19 cellular contexts compared by ENCODE assay signal in genomic region chr17:79939755-79940154, GRCh38.
DNase-seq lines count a peak whose midpoint lies in the region; ATAC-seq and TF ChIP-seq lines count a peak whose summit lies in the region.
"Had no signal": no experiment of that assay in that cellular context is flagged by ENCODE, and none has a peak within 500 bp of the region (broad histone marks: within the 10 kb centered on the region; RNA-seq: fewer than 3 reads in every experiment).

No MANE protein-coding gene starts in this region.

- no peaks in the 10 kb centered on the region for H3K9me3 Mint-ChIP-seq in CD8-positive, alpha-beta T cell

- TF ChIP-seq EP300 in esophagus muscularis mucosa (IDR thresholded peaks at IDR 0.05): no peak

- H3K36me3 Mint-ChIP-seq in CD8-positive, alpha-beta T cell: no peaks in the 10 kb centered on the region
- H3K36me3 Mint-ChIP-seq: CD14-positive monocyte had no signal

- CTCF ChIA-PET in CD8-positive, alpha-beta T cell (lab: Charles Lee): interaction anchor here (1.8 kb wide), 1 partner anchor 31 kb away, joined by 4 read pairs; no protein-coding TSS in a partner anchor

- H3K4me3 ChIP-seq in heart right ventricle (no peak overlapping the region), spleen (no peak overlapping the region), esophagus muscularis mucosa (no peak overlapping the region)
- H3K4me3 ChIP-seq in CD8-positive, alpha-beta T cell (ENCODE audit: low read depth, low read length): no peak overlapping the region
- H3K4me3 ChIP-seq: MG63 had no signal

- H3K27ac ChIP-seq in heart right ventricle (no peak overlapping the region), spleen (no peak overlapping the region), esophagus muscularis mucosa (replicated peaks in 1 of 4) (no peak overlapping the region)
- no peak overlapping the region for H3K27ac ChIP-seq in CD8-positive, alpha-beta T cell (ENCODE audit: low read depth, low read length)

- H3K27me3 ChIP-seq in heart right ventricle: no peaks in the 10 kb centered on the region
- no peaks in the 10 kb centered on the region for H3K27me3 ChIP-seq in CD8-positive, alpha-beta T cell (ENCODE audit: insufficient read depth, low read length)
- peaks cover 0 to 24% (median 0%) of the 10 kb centered on the region in 7 donors for H3K27me3 ChIP-seq in spleen (replicated peaks in 1 of 7)
- no peaks in the 10 kb centered on the region for H3K27me3 ChIP-seq in esophagus muscularis mucosa
- H3K27me3 ChIP-seq: MG63 had no signal

- H3K36me3 ChIP-seq in heart right ventricle (peaks cover 0 to 54% (median 4%) of the 10 kb centered on the region in 9 donors), spleen (peaks cover 0 to 62% (median 9%) of the 10 kb centered on the region in 6 donors), esophagus muscularis mucosa (peaks cover 16 to 63% (median 49%) of the 10 kb centered on the region in 4 donors)
- no peaks in the 10 kb centered on the region for H3K36me3 ChIP-seq in CD8-positive, alpha-beta T cell (ENCODE audit: insufficient read depth, low read length)

- TF ChIP-seq CTCF in heart right ventricle (IDR thresholded peaks at IDR 0.05) (no peak), spleen (IDR thresholded peaks at IDR 0.05 in 8 of 11, conservative IDR thresholded peaks at IDR 0.05 in 3 of 11) (no peak), esophagus muscularis mucosa (IDR thresholded peaks at IDR 0.05) (no peak)
- TF ChIP-seq CTCF in CD8-positive, alpha-beta T cell (IDR thresholded peaks at IDR 0.05): no peak

- no peak overlapping the region for H3K4me3 Mint-ChIP-seq in CD8-positive, alpha-beta T cell
- H3K4me3 Mint-ChIP-seq: CD14-positive monocyte had no signal

- ATAC-seq in left cardiac atrium (no peak), heart right ventricle (no peak), SK-N-SH treated with all-trans-retinoic acid at 6 μM for 48 hours (no peak), GM19452 (IDR thresholded peaks at IDR 0.05; ENCODE audit: unreplicated experiment) (no peak)
- no peak for ATAC-seq in CD8-positive, alpha-beta T cell

- H3K27me3 Mint-ChIP-seq in CD8-positive, alpha-beta T cell (ENCODE audit: low read depth): peaks cover 2% of the 10 kb centered on the region

- POLR2A ChIA-PET in CD8-positive, alpha-beta T cell (lab: Charles Lee): no interaction called here

- TF ChIP-seq POLR2A in spleen (IDR thresholded peaks at IDR 0.05) (no peak), esophagus muscularis mucosa (IDR thresholded peaks at IDR 0.05; ENCODE audit: low read depth) (no peak)

- H3K27ac Mint-ChIP-seq in CD8-positive, alpha-beta T cell: peak overlapping the region; percentile 62

- DNase-seq in left cardiac atrium (peak; percentile 2), heart right ventricle (no peak), epidermal melanocyte (ENCODE audit: insufficient read length, low spot score) (peak; percentile 16), spleen (peak; percentile 39), esophagus muscularis mucosa (ENCODE audit: extremely low spot score) (no peak)
- no peak for DNase-seq in CD8-positive, alpha-beta T cell
- DNase-seq: COR-L47, DMS 273 treated with DMSO at 0.1 percent for 48 hours, GDM1, Kasumi-1, MG63, NCI-H1048, NCI-H1436, NCI-H1930, NCI-H226, NCI-H524 had no signal

- H3K4me1 ChIP-seq in heart right ventricle (peaks cover 0 to 18% (median 7%) of the 10 kb centered on the region in 9 donors), spleen (peaks cover 2 to 36% (median 25%) of the 10 kb centered on the region in 6 donors), esophagus muscularis mucosa (peaks cover 0 to 12% (median 8%) of the 10 kb centered on the region in 4 donors)
- H3K4me1 ChIP-seq in CD8-positive, alpha-beta T cell (ENCODE audit: insufficient read depth, low read length): peaks cover 44% of the 10 kb centered on the region

- H3K9me3 ChIP-seq in heart right ventricle (no peaks in the 10 kb centered on the region), spleen (no peaks in the 10 kb centered on the region), esophagus muscularis mucosa (no peaks in the 10 kb centered on the region)
- no peaks in the 10 kb centered on the region for H3K9me3 ChIP-seq in CD8-positive, alpha-beta T cell (ENCODE audit: low read length)
- H3K9me3 ChIP-seq: MG63 had no signal

- WGBS in heart right ventricle, 2 donors: 93 to 95% methylated on average over 12 of the region's 12 CpGs
- 93 to 96% (median 94%) methylated on average over 12 of the region's 12 CpGs for WGBS in spleen, 5 donors
- 95% methylated on average over 12 of the region's 12 CpGs for WGBS in esophagus muscularis mucosa

- peaks cover 45% of the 10 kb centered on the region for H3K4me1 Mint-ChIP-seq in CD8-positive, alpha-beta T cell (ENCODE audit: low read depth)

- intact Hi-C loops in left cardiac atrium (cut with DNase I) (no loop called here), heart right ventricle (cut with DNase I) (no loop called here), spleen (cut with DNase I; ENCODE audit: low total_unique reads) (no loop called here), esophagus muscularis mucosa (cut with DNase I) (no loop called here)
- intact Hi-C loops in CD8-positive, alpha-beta T cell (cut with DNase I, micrococcal nuclease): no loop called here

TF ChIP-seq in SK-N-SH treated with all-trans-retinoic acid at 6 μM for 48 hours, 23 proteins besides CTCF, POLR2A, EP300 and RAD21 (continues in another document):
- no peak for TF ChIP-seq GLIS3 (CRISPR knock-in tag; IDR thresholded peaks at IDR 0.05)
- no peak for TF ChIP-seq ISL1 (CRISPR knock-in tag; IDR thresholded peaks at IDR 0.05)
- no peak for TF ChIP-seq PPARA (CRISPR knock-in tag; IDR thresholded peaks at IDR 0.05; ENCODE audit: borderline replicate concordance)
- TF ChIP-seq ZFP30 (CRISPR knock-in tag; IDR thresholded peaks at IDR 0.05): no peak
- no peak for TF ChIP-seq BACH2 (CRISPR knock-in tag; IDR thresholded peaks at IDR 0.05; ENCODE audit: borderline replicate concordance)
- TF ChIP-seq PATZ1 (CRISPR knock-in tag; IDR thresholded peaks at IDR 0.05; ENCODE audit: borderline replicate concordance): no peak
- no peak for TF ChIP-seq ZC3H10 (CRISPR knock-in tag; IDR thresholded peaks at IDR 0.05)
- no peak for TF ChIP-seq ZNF8 (CRISPR knock-in tag; IDR thresholded peaks at IDR 0.05)
- TF ChIP-seq RARB (CRISPR knock-in tag; IDR thresholded peaks at IDR 0.05): no peak
- no peak for TF ChIP-seq TSHZ2 (CRISPR knock-in tag; IDR thresholded peaks at IDR 0.05)
- TF ChIP-seq POU6F1 (CRISPR knock-in tag; IDR thresholded peaks at IDR 0.05; ENCODE audit: borderline replicate concordance, low read depth): no peak
- no peak for TF ChIP-seq ZFP3 (CRISPR knock-in tag; IDR thresholded peaks at IDR 0.05)
- TF ChIP-seq ZNF70 (CRISPR knock-in tag; IDR thresholded peaks at IDR 0.05): no peak
- TF ChIP-seq ARNTL (CRISPR knock-in tag; IDR thresholded peaks at IDR 0.05; ENCODE audit: borderline replicate concordance, low read depth): no peak

Comparison
In these comparisons a context has a peak if more than half of its experiments do, and no peak if none do; other contexts are left out.
1. DNase-seq: peak in left cardiac atrium (single experiment), epidermal melanocyte (single experiment) and spleen (single experiment); none in heart right ventricle (0 of 2), CD8-positive, alpha-beta T cell (0 of 7) and esophagus muscularis mucosa (single experiment).